Comparison of ENCODE assay signal across 23 cellular contexts in the genomic region with DNA sequence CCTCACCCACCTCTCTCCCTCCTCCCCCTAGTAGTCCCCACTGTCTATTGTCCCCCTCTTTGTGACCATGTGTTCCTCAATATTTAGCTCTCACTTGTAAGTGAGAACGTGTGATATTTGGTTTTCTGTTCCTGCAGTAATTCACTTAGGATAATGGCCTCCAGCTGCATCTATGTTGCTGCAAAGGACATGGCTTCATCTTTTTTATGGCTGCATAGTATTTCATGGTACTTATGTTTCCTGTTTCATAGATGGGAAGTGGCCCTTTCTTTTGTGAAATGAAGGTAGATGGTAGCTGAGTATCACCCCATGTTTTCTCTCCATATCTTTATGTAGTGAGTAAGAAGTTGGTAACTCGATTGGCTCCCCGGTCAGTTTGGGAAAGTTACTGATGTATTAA.
"Had no signal": no experiment of that assay in that cellular context is flagged by ENCODE, and none has a peak within 500 bp of the region (broad histone marks: within the 10 kb centered on the region; RNA-seq: fewer than 3 reads in every experiment).

No MANE protein-coding gene starts in this region.

- H3K27ac ChIP-seq: brain microvascular endothelial cell, cardiac muscle cell, KMS-11, SK-N-MC, WERI-Rb-1 had no signal

- DNase-seq: activated CD4-positive, alpha-beta T cell treated with anti-CD3 and anti-CD28 coated beads, Interleukin-2, amount 50 U/mL, for 1 hour; activated gamma-delta T cell treated with Interleukin-2 at 50 U/mL for 16 hours; activated naive CD4-positive, alpha-beta T cell treated with anti-CD3 and anti-CD28 coated beads, Interleukin-2, amount 10 ng/mL, durations not matched to agents 7 days and 5 days; activated naive CD8-positive, alpha-beta T cell treated with anti-CD3 and anti-CD28 coated beads for 36 hours; activated T-cell treated with anti-CD3 and anti-CD28 coated beads for 4 hours; cerebellar nuclear complex; NCI-H1105; NCI-H1436; NCI-H1694 treated with DMSO at 0.1 percent for 48 hours; NCI-H2029 treated with DMSO at 0.1 percent for 48 hours; NCI-H446; NCI-H524 treated with DMSO at 0.1 percent for 48 hours; NCI-H774; WERI-Rb-1 had no signal

- H3K9ac ChIP-seq: KMS-11 had no signal

- H3K4me3 Mint-ChIP-seq: activated CD4-positive, alpha-beta T cell treated with anti-CD3 and anti-CD28 coated beads for 36 hours; activated naive CD4-positive, alpha-beta T cell treated with anti-CD3 and anti-CD28 coated beads, Interleukin-2, amount 10 ng/mL, durations not matched to agents 7 days and 5 days; activated naive CD8-positive, alpha-beta T cell treated with anti-CD3 and anti-CD28 coated beads for 36 hours; T-cell had no signal

- H3K4me2 ChIP-seq: KMS-11 had no signal

- H3K27me3 Mint-ChIP-seq: activated CD4-positive, alpha-beta T cell treated with anti-CD3 and anti-CD28 coated beads for 36 hours had no signal

- H3K27ac Mint-ChIP-seq: activated CD4-positive, alpha-beta memory T cell treated with anti-CD3 and anti-CD28 coated beads, Interleukin-2, amount 10 ng/mL, durations not matched to agents 7 days and 5 days; activated CD4-positive, alpha-beta T cell treated with anti-CD3 and anti-CD28 coated beads for 36 hours; activated naive CD4-positive, alpha-beta T cell treated with anti-CD3 and anti-CD28 coated beads, Interleukin-2, amount 10 ng/mL, durations not matched to agents 7 days and 5 days; activated naive CD8-positive, alpha-beta T cell treated with anti-CD3 and anti-CD28 coated beads for 36 hours; activated T-helper 2 cell treated with anti-CD3 and anti-CD28 coated beads, Interferon-gamma antibody, Interleukin-2, Interleukin-4, amounts not matched to agents 10 μg/mL and 5 μg/mL and 100 μg/mL, durations not matched to agents 14 hours and 24 hours and 36 hours; T-cell had no signal

- H3K4me3 ChIP-seq: cardiac muscle cell, SK-N-MC had no signal

- ATAC-seq: Right ventricle myocardium inferior, T-cell had no signal

- H3K27me3 ChIP-seq: brain microvascular endothelial cell, cardiac muscle cell had no signal

- H3K36me3 ChIP-seq: brain microvascular endothelial cell, cardiac muscle cell, WERI-Rb-1 had no signal

- H3K36me3 Mint-ChIP-seq: activated naive CD4-positive, alpha-beta T cell treated with anti-CD3 and anti-CD28 coated beads, Interleukin-2, amount 10 ng/mL, durations not matched to agents 7 days and 5 days; activated naive CD8-positive, alpha-beta T cell treated with anti-CD3 and anti-CD28 coated beads for 36 hours; T-cell had no signal
